1 cellular context compared by ENCODE assay signal in genomic region chr3:9769426-9770275, GRCh38.
TF ChIP-seq lines count a peak whose summit lies in the region.

CAMK1 (minus strand) TSS chr3:9769947; CDS start chr3:9767749, 2,198 bp downstream.

TF ChIP-seq in HepG2, 621 proteins besides CTCF, POLR2A, EP300 and RAD21 (continued from another document and continues in another):
- TF ChIP-seq, protein P1, sequence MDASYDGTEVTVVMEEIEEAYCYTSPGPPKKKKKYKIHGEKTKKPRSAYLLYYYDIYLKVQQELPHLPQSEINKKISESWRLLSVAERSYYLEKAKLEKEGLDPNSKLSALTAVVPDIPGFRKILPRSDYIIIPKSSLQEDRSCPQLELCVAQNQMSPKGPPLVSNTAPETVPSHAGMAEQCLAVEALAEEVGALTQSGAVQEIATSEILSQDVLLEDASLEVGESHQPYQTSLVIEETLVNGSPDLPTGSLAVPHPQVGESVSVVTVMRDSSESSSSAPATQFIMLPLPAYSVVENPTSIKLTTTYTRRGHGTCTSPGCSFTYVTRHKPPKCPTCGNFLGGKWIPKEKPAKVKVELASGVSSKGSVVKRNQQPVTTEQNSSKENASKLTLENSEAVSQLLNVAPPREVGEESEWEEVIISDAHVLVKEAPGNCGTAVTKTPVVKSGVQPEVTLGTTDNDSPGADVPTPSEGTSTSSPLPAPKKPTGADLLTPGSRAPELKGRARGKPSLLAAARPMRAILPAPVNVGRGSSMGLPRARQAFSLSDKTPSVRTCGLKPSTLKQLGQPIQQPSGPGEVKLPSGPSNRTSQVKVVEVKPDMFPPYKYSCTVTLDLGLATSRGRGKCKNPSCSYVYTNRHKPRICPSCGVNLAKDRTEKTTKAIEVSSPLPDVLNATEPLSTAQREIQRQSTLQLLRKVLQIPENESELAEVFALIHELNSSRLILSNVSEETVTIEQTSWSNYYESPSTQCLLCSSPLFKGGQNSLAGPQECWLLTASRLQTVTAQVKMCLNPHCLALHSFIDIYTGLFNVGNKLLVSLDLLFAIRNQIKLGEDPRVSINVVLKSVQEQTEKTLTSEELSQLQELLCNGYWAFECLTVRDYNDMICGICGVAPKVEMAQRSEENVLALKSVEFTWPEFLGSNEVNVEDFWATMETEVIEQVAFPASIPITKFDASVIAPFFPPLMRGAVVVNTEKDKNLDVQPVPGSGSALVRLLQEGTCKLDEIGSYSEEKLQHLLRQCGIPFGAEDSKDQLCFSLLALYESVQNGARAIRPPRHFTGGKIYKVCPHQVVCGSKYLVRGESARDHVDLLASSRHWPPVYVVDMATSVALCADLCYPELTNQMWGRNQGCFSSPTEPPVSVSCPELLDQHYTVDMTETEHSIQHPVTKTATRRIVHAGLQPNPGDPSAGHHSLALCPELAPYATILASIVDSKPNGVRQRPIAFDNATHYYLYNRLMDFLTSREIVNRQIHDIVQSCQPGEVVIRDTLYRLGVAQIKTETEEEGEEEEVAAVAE (CRISPR knock-in tag; IDR thresholded peaks at IDR 0.05; ENCODE audit: borderline replicate concordance), result no peak
- TF ChIP-seq, protein P2, sequence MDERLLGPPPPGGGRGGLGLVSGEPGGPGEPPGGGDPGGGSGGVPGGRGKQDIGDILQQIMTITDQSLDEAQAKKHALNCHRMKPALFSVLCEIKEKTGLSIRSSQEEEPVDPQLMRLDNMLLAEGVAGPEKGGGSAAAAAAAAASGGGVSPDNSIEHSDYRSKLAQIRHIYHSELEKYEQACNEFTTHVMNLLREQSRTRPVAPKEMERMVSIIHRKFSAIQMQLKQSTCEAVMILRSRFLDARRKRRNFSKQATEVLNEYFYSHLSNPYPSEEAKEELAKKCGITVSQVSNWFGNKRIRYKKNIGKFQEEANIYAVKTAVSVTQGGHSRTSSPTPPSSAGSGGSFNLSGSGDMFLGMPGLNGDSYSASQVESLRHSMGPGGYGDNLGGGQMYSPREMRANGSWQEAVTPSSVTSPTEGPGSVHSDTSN (CRISPR knock-in tag; IDR thresholded peaks at IDR 0.05), result no peak
- 0 out of 2 replicates have a peak, but pooled peaks have one; percentile 23 for TF ChIP-seq HOXA3 (CRISPR knock-in tag; IDR thresholded peaks at IDR 0.05)
- TF ChIP-seq ZNF251 (CRISPR knock-in tag; IDR thresholded peaks at IDR 0.05), result no peak
- TF ChIP-seq, protein P3, sequence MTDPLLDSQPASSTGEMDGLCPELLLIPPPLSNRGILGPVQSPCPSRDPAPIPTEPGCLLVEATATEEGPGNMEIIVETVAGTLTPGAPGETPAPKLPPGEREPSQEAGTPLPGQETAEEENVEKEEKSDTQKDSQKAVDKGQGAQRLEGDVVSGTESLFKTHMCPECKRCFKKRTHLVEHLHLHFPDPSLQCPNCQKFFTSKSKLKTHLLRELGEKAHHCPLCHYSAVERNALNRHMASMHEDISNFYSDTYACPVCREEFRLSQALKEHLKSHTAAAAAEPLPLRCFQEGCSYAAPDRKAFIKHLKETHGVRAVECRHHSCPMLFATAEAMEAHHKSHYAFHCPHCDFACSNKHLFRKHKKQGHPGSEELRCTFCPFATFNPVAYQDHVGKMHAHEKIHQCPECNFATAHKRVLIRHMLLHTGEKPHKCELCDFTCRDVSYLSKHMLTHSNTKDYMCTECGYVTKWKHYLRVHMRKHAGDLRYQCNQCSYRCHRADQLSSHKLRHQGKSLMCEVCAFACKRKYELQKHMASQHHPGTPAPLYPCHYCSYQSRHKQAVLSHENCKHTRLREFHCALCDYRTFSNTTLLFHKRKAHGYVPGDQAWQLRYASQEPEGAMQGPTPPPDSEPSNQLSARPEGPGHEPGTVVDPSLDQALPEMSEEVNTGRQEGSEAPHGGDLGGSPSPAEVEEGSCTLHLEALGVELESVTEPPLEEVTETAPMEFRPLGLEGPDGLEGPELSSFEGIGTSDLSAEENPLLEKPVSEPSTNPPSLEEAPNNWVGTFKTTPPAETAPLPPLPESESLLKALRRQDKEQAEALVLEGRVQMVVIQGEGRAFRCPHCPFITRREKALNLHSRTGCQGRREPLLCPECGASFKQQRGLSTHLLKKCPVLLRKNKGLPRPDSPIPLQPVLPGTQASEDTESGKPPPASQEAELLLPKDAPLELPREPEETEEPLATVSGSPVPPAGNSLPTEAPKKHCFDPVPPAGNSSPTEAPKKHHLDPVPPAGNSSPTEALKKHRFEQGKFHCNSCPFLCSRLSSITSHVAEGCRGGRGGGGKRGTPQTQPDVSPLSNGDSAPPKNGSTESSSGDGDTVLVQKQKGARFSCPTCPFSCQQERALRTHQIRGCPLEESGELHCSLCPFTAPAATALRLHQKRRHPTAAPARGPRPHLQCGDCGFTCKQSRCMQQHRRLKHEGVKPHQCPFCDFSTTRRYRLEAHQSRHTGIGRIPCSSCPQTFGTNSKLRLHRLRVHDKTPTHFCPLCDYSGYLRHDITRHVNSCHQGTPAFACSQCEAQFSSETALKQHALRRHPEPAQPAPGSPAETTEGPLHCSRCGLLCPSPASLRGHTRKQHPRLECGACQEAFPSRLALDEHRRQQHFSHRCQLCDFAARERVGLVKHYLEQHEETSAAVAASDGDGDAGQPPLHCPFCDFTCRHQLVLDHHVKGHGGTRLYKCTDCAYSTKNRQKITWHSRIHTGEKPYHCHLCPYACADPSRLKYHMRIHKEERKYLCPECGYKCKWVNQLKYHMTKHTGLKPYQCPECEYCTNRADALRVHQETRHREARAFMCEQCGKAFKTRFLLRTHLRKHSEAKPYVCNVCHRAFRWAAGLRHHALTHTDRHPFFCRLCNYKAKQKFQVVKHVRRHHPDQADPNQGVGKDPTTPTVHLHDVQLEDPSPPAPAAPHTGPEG (CRISPR knock-in tag; IDR thresholded peaks at IDR 0.05), result no peak
- TF ChIP-seq HNRNPLL (IDR thresholded peaks at IDR 0.05; ENCODE audit: low read depth, low read length, poor library complexity, severe bottlenecking), result peak; percentile 62
- TF ChIP-seq RXRB (CRISPR knock-in tag; IDR thresholded peaks at IDR 0.05; ENCODE audit: borderline replicate concordance), result no peak
- TF ChIP-seq BORCS8-MEF2B (CRISPR knock-in tag; IDR thresholded peaks at IDR 0.05), result peak; percentile 44; the same call in 1 of the 2 replicates
- TF ChIP-seq NKX3-1 (CRISPR knock-in tag; IDR thresholded peaks at IDR 0.05), result no peak
- TF ChIP-seq ZNF501 (CRISPR knock-in tag; IDR thresholded peaks at IDR 0.05), result peak; percentile 73; the same call in 1 of the 2 replicates
- no peak for TF ChIP-seq HOXD1 (CRISPR knock-in tag; IDR thresholded peaks at IDR 0.05)
- 0 out of 2 replicates have a peak, but pooled peaks have one; percentile 32 for TF ChIP-seq ATF7-NPFF (CRISPR knock-in tag; IDR thresholded peaks at IDR 0.05; ENCODE audit: low read depth)
- TF ChIP-seq TFDP2 (CRISPR knock-in tag; IDR thresholded peaks at IDR 0.05), result peak; percentile 54; the same call in 1 of the 2 replicates
- TF ChIP-seq CAMTA2 (CRISPR knock-in tag; IDR thresholded peaks at IDR 0.05; ENCODE audit: borderline replicate concordance), result peak; percentile 25; the same call in 1 of the 2 replicates
- 0 out of 2 replicates have a peak, but pooled peaks have one; percentile 39 for TF ChIP-seq AKAP8 (CRISPR knock-in tag; IDR thresholded peaks at IDR 0.05)
- no peak for TF ChIP-seq NPAS2 (CRISPR knock-in tag; IDR thresholded peaks at IDR 0.05; ENCODE audit: borderline replicate concordance)
- TF ChIP-seq ZNF101 (CRISPR knock-in tag; IDR thresholded peaks at IDR 0.05; ENCODE audit: borderline replicate concordance, low read depth), result no peak
- TF ChIP-seq ISL2 (CRISPR knock-in tag; IDR thresholded peaks at IDR 0.05), result no peak; the same call in 1 of the 2 replicates
- no peak for TF ChIP-seq ZNF782 (CRISPR knock-in tag; IDR thresholded peaks at IDR 0.05; ENCODE audit: borderline replicate concordance)
- TF ChIP-seq ZNF205 (CRISPR knock-in tag; IDR thresholded peaks at IDR 0.05), result no peak
- TF ChIP-seq SOX5 (CRISPR knock-in tag; IDR thresholded peaks at IDR 0.05; ENCODE audit: borderline replicate concordance), result no peak
- TF ChIP-seq TRIM22 (IDR thresholded peaks at IDR 0.05), result no peak
- peak; percentile 23; the same call in 1 of the 2 replicates for TF ChIP-seq ZGPAT (CRISPR knock-in tag; IDR thresholded peaks at IDR 0.05)
- no peak for TF ChIP-seq HNRNPK (IDR thresholded peaks at IDR 0.05; ENCODE audit: low read depth, low read length, poor library complexity, severe bottlenecking)
- peak; percentile 31; the same call in 1 of the 2 replicates for TF ChIP-seq ERF (CRISPR knock-in tag; IDR thresholded peaks at IDR 0.05)
- peak; percentile 82 for TF ChIP-seq ZNF563 (CRISPR knock-in tag; IDR thresholded peaks at IDR 0.05)
- no peak for TF ChIP-seq ZHX2 (IDR thresholded peaks at IDR 0.05; ENCODE audit: low read depth)
- no peak for TF ChIP-seq ZHX2 (CRISPR knock-in tag; IDR thresholded peaks at IDR 0.05; ENCODE audit: borderline replicate concordance)
- no peak; the same call in 1 of the 2 replicates for TF ChIP-seq DMAP1 (CRISPR knock-in tag; IDR thresholded peaks at IDR 0.05)
- TF ChIP-seq KAT8 (CRISPR knock-in tag; IDR thresholded peaks at IDR 0.05), result no peak
- TF ChIP-seq, protein P4, sequence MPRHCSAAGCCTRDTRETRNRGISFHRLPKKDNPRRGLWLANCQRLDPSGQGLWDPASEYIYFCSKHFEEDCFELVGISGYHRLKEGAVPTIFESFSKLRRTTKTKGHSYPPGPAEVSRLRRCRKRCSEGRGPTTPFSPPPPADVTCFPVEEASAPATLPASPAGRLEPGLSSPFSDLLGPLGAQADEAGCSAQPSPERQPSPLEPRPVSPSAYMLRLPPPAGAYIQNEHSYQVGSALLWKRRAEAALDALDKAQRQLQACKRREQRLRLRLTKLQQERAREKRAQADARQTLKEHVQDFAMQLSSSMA (CRISPR knock-in tag; IDR thresholded peaks at IDR 0.05), result no peak
- no peak for TF ChIP-seq TCF12 (IDR thresholded peaks at IDR 0.05)
- TF ChIP-seq TCF12 (CRISPR knock-in tag; IDR thresholded peaks at IDR 0.05), result 0 out of 2 replicates have a peak, but pooled peaks have one; percentile 23
